Comparison of ENCODE assay signal across 13 cellular contexts in genomic region chr19:3451451-3451866, GRCh38. TPM values are rescaled to one million over a fixed set of nuclear protein-coding genes. Genes with fewer than 3 reads are reported as not detected.
DNase-seq lines count a peak whose midpoint lies in the region; ATAC-seq and TF ChIP-seq lines count a peak whose summit lies in the region.
"Had no signal": no experiment of that assay in that cellular context is flagged by ENCODE, and none has a peak within 500 bp of the region (broad histone marks: within the 10 kb centered on the region; RNA-seq: fewer than 3 reads in every experiment).

No MANE protein-coding gene starts in this region.

- H3K4me1 Mint-ChIP-seq in stimulated activated effector memory CD8-positive, alpha-beta T cell treated with anti-CD3 and anti-CD28 coated beads, Interleukin-12 subunit alpha, Interleukin-12 subunit beta, amount 100 ng/mL, for 72 hours, result peaks cover 6% of the 10 kb centered on the region

- no peak for TF ChIP-seq POLR2A in breast epithelium (IDR thresholded peaks at IDR 0.05)

- H3K79me2 ChIP-seq in GM23248 (ENCODE audit: insufficient read depth), result peaks cover 74% of the 10 kb centered on the region

- peak overlapping the region; percentile 97 for H3K27ac ChIP-seq in GM23248
- peak overlapping the region; percentile 56 to 75 for H3K27ac ChIP-seq in breast epithelium

- no peak overlapping the region for H2AFZ ChIP-seq in GM23248

- H3K36me3 ChIP-seq in GM23248 (ENCODE audit: low read depth) (peaks cover 38% of the 10 kb centered on the region), breast epithelium (peaks cover 9% of the 10 kb centered on the region)

- in situ Hi-C loops in GM23248 (cut with MboI), result no loop called here

- no peaks in the 10 kb centered on the region for H3K9me3 Mint-ChIP-seq in stimulated activated effector memory CD8-positive, alpha-beta T cell treated with anti-CD3 and anti-CD28 coated beads, Interleukin-12 subunit alpha, Interleukin-12 subunit beta, amount 100 ng/mL, for 72 hours

- ATAC-seq in left lobe of liver, result peak; percentile 54
- ATAC-seq in stimulated activated effector memory CD8-positive, alpha-beta T cell treated with anti-CD3 and anti-CD28 coated beads, Interleukin-12 subunit alpha, Interleukin-12 subunit beta, amount 100 ng/mL, for 72 hours, result no peak
- ATAC-seq in HG02870 (IDR thresholded peaks at IDR 0.05; ENCODE audit: unreplicated experiment), result no peak

- H4K20me1 ChIP-seq in GM23248 (ENCODE audit: insufficient read depth), result 0 out of 2 replicates have a peak, but pooled peaks cover 4% of the 10 kb centered on the region

- intact Hi-C loops in breast epithelium (cut with DNase I; ENCODE audit: low total_unique reads), result no loop called here

- no peak overlapping the region for H3K4me3 Mint-ChIP-seq in stimulated activated effector memory CD8-positive, alpha-beta T cell treated with anti-CD3 and anti-CD28 coated beads, Interleukin-12 subunit alpha, Interleukin-12 subunit beta, amount 100 ng/mL, for 72 hours
- H3K4me3 Mint-ChIP-seq: activated CD8-positive, alpha-beta memory T cell treated with anti-CD3 and anti-CD28 coated beads, Interleukin-2, amount 10 ng/mL, durations not matched to agents 7 days and 5 days had no signal

- H3K4me1 ChIP-seq in GM23248 (ENCODE audit: insufficient read depth) (peaks cover 15% of the 10 kb centered on the region), breast epithelium (no peaks in the 10 kb centered on the region)

- H3K4me3 ChIP-seq in GM23248 (no peak overlapping the region), breast epithelium (no peak overlapping the region)
- H3K4me3 ChIP-seq: MG63 had no signal

- H3K27ac Mint-ChIP-seq in stimulated activated effector memory CD8-positive, alpha-beta T cell treated with anti-CD3 and anti-CD28 coated beads, Interleukin-12 subunit alpha, Interleukin-12 subunit beta, amount 100 ng/mL, for 72 hours, result peak overlapping the region; percentile 33

- H3K9ac ChIP-seq in GM23248, result peak overlapping the region; percentile 75

- H3K4me2 ChIP-seq in GM23248 (ENCODE audit: unreplicated experiment), result peak overlapping the region; percentile 57

- DNase-seq in GM23248, result peak; percentile 39
- DNase-seq in breast epithelium (ENCODE audit: low spot score in 2 of 2), result no peak
- DNase-seq in left lobe of liver (ENCODE audit: low spot score), result peak; percentile 58
- DNase-seq in stimulated activated effector memory CD8-positive, alpha-beta T cell treated with anti-CD3 and anti-CD28 coated beads, Interleukin-12 subunit alpha, Interleukin-12 subunit beta, amount 100 ng/mL, for 72 hours (ENCODE audit: low spot score in 2 of 2), result no peak
- no peak for DNase-seq in retina
- DNase-seq in NCI-H2227 treated with DMSO at 0.1 percent for 48 hours (lab: John Stamatoyannopoulos, UW), result no peak
- no peak for DNase-seq in UCSD-AML1 (lab: John Stamatoyannopoulos, UW; ENCODE audit: unreplicated experiment)
- DNase-seq: NCI-H524; stimulated activated CD4-positive, alpha-beta T cell treated with anti-CD3 and anti-CD28 coated beads, Interleukin-15, amount 100 ng/mL, for 24 hours had no signal

- peaks cover 41% of the 10 kb centered on the region for H3K36me3 Mint-ChIP-seq in stimulated activated effector memory CD8-positive, alpha-beta T cell treated with anti-CD3 and anti-CD28 coated beads, Interleukin-12 subunit alpha, Interleukin-12 subunit beta, amount 100 ng/mL, for 72 hours
- H3K36me3 Mint-ChIP-seq: activated CD8-positive, alpha-beta memory T cell treated with anti-CD3 and anti-CD28 coated beads, Interleukin-2, amount 10 ng/mL, durations not matched to agents 7 days and 5 days had no signal

- no peaks in the 10 kb centered on the region for H3K9me3 ChIP-seq in GM23248 (ENCODE audit: low read depth)
- H3K9me3 ChIP-seq in breast epithelium, result no peaks in the 10 kb centered on the region
- H3K9me3 ChIP-seq: MG63 had no signal

- TF ChIP-seq CTCF in breast epithelium (IDR thresholded peaks at IDR 0.05), result no peak

- 35 to 36% methylated on average over 10 of the region's 10 CpGs for WGBS in GM23248 (ENCODE audit: low coverage in 1 of 2, low lambda C conversion rate in 2 of 2, missing lambda C conversion rate in 2 of 2), 2 experiments

- no peaks in the 10 kb centered on the region for H3K9me2 ChIP-seq in GM23248 (ENCODE audit: insufficient read depth)

- H3K27me3 ChIP-seq in GM23248 (replicated peaks; ENCODE audit: insufficient read depth) (no peaks in the 10 kb centered on the region), breast epithelium (no peaks in the 10 kb centered on the region)
- H3K27me3 ChIP-seq: MG63 had no signal

- peaks cover 32% of the 10 kb centered on the region for H3F3A ChIP-seq in GM23248 (ENCODE audit: insufficient read depth)

RNA-seq across cellular contexts. Expression of gene SMIM24, which starts 28.9 kb away (rescaled TPM):
- total RNA-seq in GM23248 (2014; rRNA removed; shearing (Covaris generic)), result not detected in 2 replicates
- polyA plus RNA-seq in GM23248 (2016; fragmentation: Nextera tagmentation; extraction: Ambion mirVana), result not detected in 2 replicates
- 1 to 10 TPM in 2 of 3 donors, not detected in 1; 2.0 to 6.7 TPM for total RNA-seq in breast epithelium
- total RNA-seq in left lobe of liver, result 10.8 TPM

RNA-seq across cellular contexts. Expression of gene SMIM44, which starts 31.8 kb away (rescaled TPM):
- not detected in 2 replicates for total RNA-seq in GM23248 (2014; rRNA removed; shearing (Covaris generic))
- polyA plus RNA-seq in GM23248 (2016; fragmentation: Nextera tagmentation; extraction: Ambion mirVana), result not detected in 2 replicates
- total RNA-seq in breast epithelium (not detected), left lobe of liver (not detected)
- total RNA-seq: activated CD8-positive, alpha-beta memory T cell treated with anti-CD3 and anti-CD28 coated beads, Interleukin-2, amount 10 ng/mL, durations not matched to agents 7 days and 5 days had no signal
- polyA plus RNA-seq: BJ had no signal

RNA-seq across cellular contexts. Expression of gene DOHH, which starts 49.0 kb away (rescaled TPM):
- total RNA-seq in GM23248 (2014; rRNA removed; shearing (Covaris generic)), result 17.5 and 20.4 TPM in 2 replicates
- 15.0 and 16.9 TPM in 2 replicates for polyA plus RNA-seq in GM23248 (2016; fragmentation: Nextera tagmentation; extraction: Ambion mirVana)
- total RNA-seq in breast epithelium (10 to 100 TPM; 11.6 to 13.4 (median 12.2) TPM), left lobe of liver (5.5 TPM)

RNA-seq across cellular contexts. Expression of gene FZR1, which starts 54.7 kb away (rescaled TPM):
- 36.5 and 61.3 TPM in 2 replicates for total RNA-seq in GM23248 (2014; rRNA removed; shearing (Covaris generic))
- polyA plus RNA-seq in GM23248 (2016; fragmentation: Nextera tagmentation; extraction: Ambion mirVana), result 32.3 and 38.4 TPM in 2 replicates
- total RNA-seq in breast epithelium (10 to 100 TPM; 15.8 to 28.7 (median 26.5) TPM), left lobe of liver (27.4 TPM)

Comparison
In these comparisons a context has a peak if more than half of its experiments do, and no peak if none do; other contexts are left out.
1. DNase-seq: peak in GM23248 (single experiment) and left lobe of liver (single experiment); none in breast epithelium (0 of 2), stimulated activated effector memory CD8-positive, alpha-beta T cell treated with anti-CD3 and anti-CD28 coated beads, Interleukin-12 subunit alpha, Interleukin-12 subunit beta, amount 100 ng/mL, for 72 hours (0 of 2), retina (single experiment), NCI-H2227 treated with DMSO at 0.1 percent for 48 hours (single experiment) and UCSD-AML1 (single experiment).